8 cellular contexts compared by ENCODE assay signal in the genomic region with DNA sequence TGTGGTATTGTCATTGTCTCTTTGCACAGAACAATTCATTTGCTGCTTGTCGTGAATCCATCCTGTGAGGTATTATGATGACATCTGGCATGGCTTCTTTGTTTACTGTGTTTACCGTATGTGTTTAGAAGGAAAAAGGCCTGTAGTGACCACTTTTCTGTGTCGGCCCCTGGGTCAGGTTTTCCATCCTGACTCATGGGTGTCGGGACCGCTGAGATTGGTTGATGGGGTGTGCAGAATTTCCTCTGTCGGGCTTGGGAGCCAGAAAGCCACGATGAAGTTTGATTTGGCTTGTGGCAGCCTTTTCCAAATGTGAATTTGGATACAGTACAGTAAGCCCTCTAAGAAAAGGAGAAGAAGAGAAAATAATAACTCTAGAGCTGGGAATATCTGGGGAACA.
DNase-seq lines count a peak whose midpoint lies in the region; FAIRE-seq and TF ChIP-seq lines count a peak whose summit lies in the region.

No MANE protein-coding gene starts in this region.

- H3K27ac Mint-ChIP-seq in activated T-cell treated with anti-CD3 and anti-CD28 coated beads, Interleukin-2, amount 50 U/mL, for 24 hours, result peak overlapping the region; percentile 63

- H3K36me3 ChIP-seq in bronchial epithelial cell (ENCODE audit: control insufficient read depth, insufficient read depth, low read length) (peaks cover 1% of the 10 kb centered on the region), transverse colon (no peaks in the 10 kb centered on the region)

- H3K27me3 ChIP-seq in bronchial epithelial cell (ENCODE audit: control insufficient read depth, insufficient read depth, low read length) (no peaks in the 10 kb centered on the region), transverse colon (no peaks in the 10 kb centered on the region)

- FAIRE-seq in bronchial epithelial cell (lab: Jason Lieb, UNC), result no peak

- no peaks in the 10 kb centered on the region for H3K9me3 ChIP-seq in transverse colon

- intact Hi-C loops in transverse colon (cut with DNase I; ENCODE audit: low total_unique reads), result no loop called here

- in situ Hi-C loops in transverse colon (cut with MboI; ENCODE audit: low pct_ligation_motif_present in 1 of 4, low pct_unique_long_range_greater_than_20kb in 1 of 4, low sequenced_read_pairs in 3 of 4), result no loop called here

- H3K36me3 Mint-ChIP-seq in activated T-cell treated with anti-CD3 and anti-CD28 coated beads, Interleukin-2, amount 50 U/mL, for 24 hours (ENCODE audit: low read depth), result no peaks in the 10 kb centered on the region

- TF ChIP-seq EP300 in transverse colon (IDR thresholded peaks at IDR 0.05; ENCODE audit: low read depth), result no peak

- H3K4me1 Mint-ChIP-seq in activated T-cell treated with anti-CD3 and anti-CD28 coated beads, Interleukin-2, amount 50 U/mL, for 24 hours (ENCODE audit: low read depth), result peaks cover 50% of the 10 kb centered on the region

- peak overlapping the region; percentile 82 to 88 (median 84) for H3K27ac ChIP-seq in transverse colon

- no peaks in the 10 kb centered on the region for H3K9me3 Mint-ChIP-seq in activated T-cell treated with anti-CD3 and anti-CD28 coated beads, Interleukin-2, amount 50 U/mL, for 24 hours

- H3K4me1 ChIP-seq in transverse colon, result peaks cover 24 to 51% (median 28%) of the 10 kb centered on the region in 4 donors

- no peak for TF ChIP-seq CTCF in bronchial epithelial cell (IDR thresholded peaks at IDR 0.05; ENCODE audit: insufficient read depth, low read length, severe bottlenecking)
- TF ChIP-seq CTCF in transverse colon (IDR thresholded peaks at IDR 0.05), result no peak

- no peak for DNase-seq in activated T-cell treated with anti-CD3 and anti-CD28 coated beads, Interleukin-2, amount 50 U/mL, for 24 hours
- no peak for DNase-seq in activated T-cell treated with anti-CD3 and anti-CD28 coated beads, Interleukin-2, amount 50 U/mL, for 48 hours
- DNase-seq in bronchial epithelial cell (ENCODE audit: low read depth), result peak; percentile 44
- DNase-seq in lung microvascular endothelial cell (ENCODE audit: low read depth in 2 of 2), result peak; percentile 71 to 78
- no peak for DNase-seq in transverse colon
- no peak for DNase-seq in stimulated activated CD4-positive, alpha-beta T cell treated with anti-CD3 and anti-CD28 coated beads, Interleukin-2, amount 100 ng/mL, for 24 hours
- DNase-seq in Kasumi-1 (lab: John Stamatoyannopoulos, UW), result no peak
- DNase-seq in NCI-H1105 treated with DMSO at 0.1 percent for 48 hours (lab: John Stamatoyannopoulos, UW), result no peak

- no peaks in the 10 kb centered on the region for H3K27me3 Mint-ChIP-seq in activated T-cell treated with anti-CD3 and anti-CD28 coated beads, Interleukin-2, amount 50 U/mL, for 24 hours

- peak overlapping the region; percentile 44 for H3K4me3 Mint-ChIP-seq in activated T-cell treated with anti-CD3 and anti-CD28 coated beads, Interleukin-2, amount 50 U/mL, for 24 hours

- TF ChIP-seq POLR2A in transverse colon (IDR thresholded peaks at IDR 0.05), result no peak

- WGBS in transverse colon (ENCODE audit: low coverage in 1 of 2), 2 donors, result 24 to 51% methylated on average over 6 to 7 of the region's 7 CpGs

- H3K4me3 ChIP-seq in bronchial epithelial cell (ENCODE audit: low read depth, low read length) (no peak overlapping the region), transverse colon (no peak overlapping the region)

Comparison
In these comparisons a context has a peak if more than half of its experiments do, and no peak if none do; other contexts are left out.
1. DNase-seq: peak in bronchial epithelial cell (single experiment) and lung microvascular endothelial cell (2 of 2); none in activated T-cell treated with anti-CD3 and anti-CD28 coated beads, Interleukin-2, amount 50 U/mL, for 24 hours (single experiment), activated T-cell treated with anti-CD3 and anti-CD28 coated beads, Interleukin-2, amount 50 U/mL, for 48 hours (0 of 2), transverse colon (single experiment), stimulated activated CD4-positive, alpha-beta T cell treated with anti-CD3 and anti-CD28 coated beads, Interleukin-2, amount 100 ng/mL, for 24 hours (0 of 2), Kasumi-1 (0 of 2) and NCI-H1105 treated with DMSO at 0.1 percent for 48 hours (single experiment).